31 cellular contexts compared by ENCODE assay signal in the genomic region with DNA sequence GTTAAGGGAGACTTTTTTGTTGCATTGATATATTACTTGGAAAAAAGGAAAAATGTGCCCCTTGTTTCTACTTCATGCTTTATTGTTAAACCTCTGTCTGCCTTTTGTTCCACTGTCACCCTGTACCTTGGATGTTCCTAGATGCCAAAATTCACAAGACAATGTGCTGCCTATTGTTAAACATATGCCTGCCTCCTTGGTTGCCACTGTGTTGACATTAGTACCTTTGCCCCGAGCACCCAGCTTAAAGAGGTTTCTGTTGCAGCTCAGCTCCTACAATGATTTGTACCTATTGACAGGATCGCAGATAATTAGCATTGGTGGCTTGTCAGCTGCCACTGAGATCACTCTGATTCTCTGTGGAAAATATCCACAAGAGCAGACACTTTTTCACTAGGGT.
A peak's percentile ranks its signal among the peaks of the same experiment; 100 is the strongest.
DNase-seq lines count a peak whose midpoint lies in the region; ATAC-seq and TF ChIP-seq lines count a peak whose summit lies in the region.
"Had no signal": no experiment of that assay in that cellular context is flagged by ENCODE, and none has a peak within 500 bp of the region (broad histone marks: within the 10 kb centered on the region; RNA-seq: fewer than 3 reads in every experiment).

No MANE protein-coding gene starts in this region.

- no peak overlapping the region for H3K4me3 ChIP-seq in Peyer's patch
- no peak overlapping the region for H3K4me3 ChIP-seq in PC-3 (ENCODE audit: low read length)
- H3K4me3 ChIP-seq: A549, cardiac muscle cell, colonic mucosa, left lung, MG63, SJSA1, skin epidermis, transverse colon had no signal

- H3K9ac ChIP-seq in PC-3 (ENCODE audit: low read length) = no peak overlapping the region
- H3K9ac ChIP-seq: parathyroid adenoma had no signal

- POLR2A ChIA-PET in PC-3 (lab: Charles Lee; ENCODE audit: unreplicated experiment) = no interaction called here

- H3K4me2 ChIP-seq in PC-3 (ENCODE audit: low read length) = no peak overlapping the region
- H3K4me2 ChIP-seq: A549 had no signal

- intact Hi-C loops in PC-3 (cut with micrococcal nuclease) = no loop called here

- BruUV-seq in PC-3 (replicated peaks; lab: Mats Ljungman, UMichigan) = no TSS peak

- CTCF ChIA-PET in PC-3 (lab: Charles Lee) = no interaction called here

- H3K36me3 ChIP-seq in Peyer's patch = no peaks in the 10 kb centered on the region
- H3K36me3 ChIP-seq in PC-3 (ENCODE audit: low read depth, low read length) = no peaks in the 10 kb centered on the region
- H3K36me3 ChIP-seq: cardiac muscle cell, colonic mucosa, left lung, MG63, SJSA1, transverse colon had no signal

- H4K20me1 ChIP-seq in PC-3 (ENCODE audit: low read length) = no peaks in the 10 kb centered on the region

- ATAC-seq in GM19395 (IDR thresholded peaks at IDR 0.05; ENCODE audit: unreplicated experiment) (peak; percentile 53), GM21360 (IDR thresholded peaks at IDR 0.05; ENCODE audit: unreplicated experiment) (no peak), PC-3 (no peak)
- ATAC-seq: A549; left lung; stimulated activated memory B cell treated with anti-CD40 and anti-IgM and Interleukin-4, amounts not matched to agents 10 μg/mL and 1 μg/mL and 100 μg/mL, for 72 hours; T-cell had no signal

- H2AFZ ChIP-seq in PC-3 (ENCODE audit: low read length) = no peak overlapping the region
- H2AFZ ChIP-seq: parathyroid adenoma had no signal

- TF ChIP-seq CTCF in Peyer's patch (IDR thresholded peaks at IDR 0.05) (no peak), PC-3 (conservative IDR thresholded peaks at IDR 0.05; ENCODE audit: low read depth, low read length) (no peak)

- no peaks in the 10 kb centered on the region for H3K9me2 ChIP-seq in PC-3 (replicated peaks; ENCODE audit: low read length)

- H3K4me1 ChIP-seq in Peyer's patch (no peaks in the 10 kb centered on the region), PC-3 (ENCODE audit: insufficient read depth, low read length) (no peaks in the 10 kb centered on the region)
- H3K4me1 ChIP-seq: A549, colonic mucosa, left lung, parathyroid adenoma, SJSA1, transverse colon had no signal

- H3K9me3 ChIP-seq in Peyer's patch (no peaks in the 10 kb centered on the region), PC-3 (ENCODE audit: low read length) (0 out of 2 replicates have a peak, but pooled peaks cover 7% of the 10 kb centered on the region)
- H3K9me3 ChIP-seq: colonic mucosa, MG63, SJSA1, transverse colon had no signal

- no peak overlapping the region for H3K27ac ChIP-seq in Peyer's patch
- no peak overlapping the region for H3K27ac ChIP-seq in PC-3 (ENCODE audit: low read length)
- H3K27ac ChIP-seq: A549, cardiac muscle cell, colonic mucosa, left lung, parathyroid adenoma, SJSA1, skin epidermis, transverse colon had no signal

- peak; percentile 31 to 56 for DNase-seq in NCI-H524 (lab: John Stamatoyannopoulos, UW)
- no peak for DNase-seq in NCI-H524 treated with DMSO at 0.1 percent for 48 hours (lab: John Stamatoyannopoulos, UW)
- DNase-seq in NCI-H69 (lab: John Stamatoyannopoulos, UW) = peak; percentile 48
- DNase-seq in iPS-NIHi7 (ENCODE audit: extremely low spot score) = peak; percentile 17
- DNase-seq in Peyer's patch = no peak
- no peak for DNase-seq in PC-3
- DNase-seq: activated CD4-positive, CD25-positive, alpha-beta regulatory T cell; activated gamma-delta T cell treated with Interleukin-2 at 50 U/mL for 16 hours; activated T-cell treated with anti-CD3 and anti-CD28 coated beads, Interleukin-2, amount 50 U/mL, for 24 hours; Calu3; colonic mucosa; DMS79 treated with DMSO at 0.1 percent for 48 hours; effector CD8-positive, alpha-beta T cell; hippocampal formation; KG1; left lung; MG63; NCI-H1105; NCI-H2029 treated with DMSO at 0.1 percent for 48 hours; NCI-H446 treated with DMSO at 0.1 percent for 48 hours; retina; T-cell; transverse colon had no signal

- no peaks in the 10 kb centered on the region for H3K79me2 ChIP-seq in PC-3 (ENCODE audit: low read length)
- H3K79me2 ChIP-seq: parathyroid adenoma had no signal

- H3F3A ChIP-seq in PC-3 (ENCODE audit: low read length, unreplicated experiment) = no peaks in the 10 kb centered on the region

- TF ChIP-seq POLR2A in Peyer's patch (IDR thresholded peaks at IDR 0.05) = no peak

- no peaks in the 10 kb centered on the region for H3K27me3 ChIP-seq in Peyer's patch
- H3K27me3 ChIP-seq in PC-3 (ENCODE audit: low read length) = no peaks in the 10 kb centered on the region
- H3K27me3 ChIP-seq: cardiac muscle cell, colonic mucosa, left lung, MG63, SJSA1, transverse colon had no signal

Comparison
In these comparisons a context has a peak if more than half of its experiments do, and no peak if none do; other contexts are left out.
1. DNase-seq: peak in NCI-H524 (2 of 2), NCI-H69 (single experiment) and iPS-NIHi7 (single experiment); none in NCI-H524 treated with DMSO at 0.1 percent for 48 hours (single experiment), Peyer's patch (0 of 3) and PC-3 (single experiment).